In the genomic region with DNA sequence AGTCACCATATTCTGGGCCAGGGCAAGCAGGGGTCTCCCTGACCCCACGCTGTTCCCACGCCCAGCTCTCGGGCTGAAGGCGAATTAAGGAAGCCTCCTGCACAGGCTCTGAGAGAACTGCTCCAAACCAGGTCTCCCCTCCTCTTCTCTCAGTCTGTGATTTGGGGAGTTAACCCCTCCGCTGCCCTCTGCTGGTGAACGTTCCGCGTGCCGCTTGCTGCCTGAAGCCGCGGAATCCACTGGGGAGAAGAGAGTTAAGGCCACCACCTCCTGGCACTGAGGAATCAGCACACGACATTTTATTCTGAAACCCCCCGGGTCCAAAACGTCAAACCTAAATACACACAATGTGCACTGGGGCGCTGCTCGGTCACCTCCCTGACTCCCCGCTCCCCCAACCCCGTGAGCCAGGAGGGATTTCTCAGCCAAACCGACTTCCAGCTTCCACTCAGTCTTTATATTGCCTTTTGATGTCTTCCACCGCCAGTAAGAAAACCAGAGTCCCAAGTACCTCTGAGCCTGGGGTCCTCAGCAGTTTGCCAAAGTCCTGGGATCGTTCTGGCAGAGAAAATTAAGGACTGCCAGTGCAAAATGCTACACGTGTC, we compare ENCODE assay signal across 9 cellular contexts. TPM values are rescaled to one million over a fixed set of nuclear protein-coding genes. Genes with fewer than 3 reads are reported as not detected.
A peak's percentile ranks its signal among the peaks of the same experiment; 100 is the strongest.
DNase-seq lines count a peak whose midpoint lies in the region; ATAC-seq and TF ChIP-seq lines count a peak whose summit lies in the region.
"Had no signal": no experiment of that assay in that cellular context is flagged by ENCODE, and none has a peak within 500 bp of the region (broad histone marks: within the 10 kb centered on the region; RNA-seq: fewer than 3 reads in every experiment).

No MANE protein-coding gene starts in this region.

- no peaks in the 10 kb centered on the region for H3K4me1 ChIP-seq in SJCRH30

- no peak overlapping the region for H3K4me3 ChIP-seq in AG04449 (ENCODE audit: low read depth, low read length)
- no peak overlapping the region for H3K4me3 ChIP-seq in SJCRH30

- POLR2A ChIA-PET in AG04449 (lab: Yijun Ruan, JAX) = no interaction called here

- in situ Hi-C loops in GM13977 (cut with MboI; ENCODE audit: low pct_unique_long_range_greater_than_20kb, low sequenced_read_pairs, unreplicated experiment) = loop anchor here (25.0 kb wide), 1 partner anchor 653 kb away; no protein-coding TSS in a partner anchor

- no peaks in the 10 kb centered on the region for H3K36me3 ChIP-seq in SJCRH30

- no peak for DNase-seq in AG04449 (ENCODE audit: low read depth, low spot score)
- peak; percentile 83 for DNase-seq in GM13977 (ENCODE audit: low spot score)
- peak; percentile 6 to 33 for DNase-seq in SJCRH30
- DNase-seq in epidermal melanocyte (ENCODE audit: insufficient read length, low spot score) = peak; percentile 46
- peak; percentile 60 for DNase-seq in occipital lobe (lab: John Stamatoyannopoulos, UW)
- no peak for DNase-seq in amniotic stem cell (lab: John Stamatoyannopoulos, UW)
- no peak for DNase-seq in NCI-H2081 treated with DMSO at 0.1 percent for 48 hours (lab: John Stamatoyannopoulos, UW)

- H3K27me3 ChIP-seq in SJCRH30 = no peaks in the 10 kb centered on the region

- CTCF ChIA-PET in AG04449 (lab: Yijun Ruan, JAX) = interaction anchor here (0.7 to 4.1 kb wide), 10 partner anchors 9 to 657 kb away, joined by 3 to 38 read pairs (median 4); no protein-coding TSS in a partner anchor

- TF ChIP-seq CTCF in AG04449 (IDR thresholded peaks at IDR 0.05; ENCODE audit: insufficient read depth, low read length, missing control alignments) = peak; percentile 82
- TF ChIP-seq CTCF in GM13977 (IDR thresholded peaks at IDR 0.05; ENCODE audit: extremely low read depth, insufficient read depth, missing control alignments) = peak; percentile 76

- H3K9me3 ChIP-seq in SJCRH30 (replicated peaks) = no peaks in the 10 kb centered on the region

- H3K27ac ChIP-seq in SJCRH30 = no peak overlapping the region
- H3K27ac ChIP-seq: epithelial cell of prostate had no signal

- ATAC-seq in GM19324 (IDR thresholded peaks at IDR 0.05; ENCODE audit: low FRiP score, unreplicated experiment) = no peak

RNA-seq across cellular contexts. Expression of a gene that starts 54.4 kb away (rescaled TPM):
- 0.06 TPM in 1 of 2 replicates, not detected in the other for total RNA-seq in SJCRH30 (2014; rRNA removed; shearing (Covaris generic))
- 0.16 TPM for total RNA-seq in occipital lobe

Comparison
In these comparisons a context has a peak if more than half of its experiments do, and no peak if none do; other contexts are left out.
1. DNase-seq: peak in GM13977 (single experiment), SJCRH30 (2 of 2), epidermal melanocyte (single experiment) and occipital lobe (single experiment); none in AG04449 (single experiment), amniotic stem cell (single experiment) and NCI-H2081 treated with DMSO at 0.1 percent for 48 hours (single experiment).